16 cellular contexts compared by ENCODE assay signal in genomic region chr14:102236026-102236425, GRCh38.
"Had no signal": no experiment of that assay in that cellular context is flagged by ENCODE, and none has a peak within 500 bp of the region (broad histone marks: within the 10 kb centered on the region; RNA-seq: fewer than 3 reads in every experiment).

No MANE protein-coding gene starts in this region.

- H3K27ac ChIP-seq: ascending aorta, esophagus squamous epithelium, pancreas, psoas muscle, thyroid gland, upper lobe of right lung had no signal

- H3K9me3 ChIP-seq: adrenal gland, ascending aorta, esophagus squamous epithelium, heart right ventricle, pancreas, psoas muscle, right atrium auricular region, thyroid gland, upper lobe of right lung had no signal

- H3K36me3 Mint-ChIP-seq: activated naive CD4-positive, alpha-beta T cell treated with anti-CD3 and anti-CD28 coated beads, Interleukin-2, amount 50 U/mL, for 72 hours; naive thymus-derived CD8-positive, alpha-beta T cell had no signal

- H3K4me1 ChIP-seq: adrenal gland, ascending aorta, pancreas, psoas muscle, upper lobe of right lung had no signal

- H3K27me3 Mint-ChIP-seq: activated CD4-positive, alpha-beta T cell treated with anti-CD3 and anti-CD28 coated beads, Interleukin-2, amount 10 ng/mL, durations not matched to agents 7 days and 5 days had no signal

- H3K36me3 ChIP-seq: ascending aorta, upper lobe of right lung had no signal

- H3K27me3 ChIP-seq: adrenal gland, ascending aorta, esophagus squamous epithelium, heart right ventricle, pancreas, right atrium auricular region, thyroid gland, upper lobe of right lung had no signal

- H3K9me3 Mint-ChIP-seq: activated CD4-positive, alpha-beta T cell treated with anti-CD3 and anti-CD28 coated beads, Interleukin-2, amount 10 ng/mL, durations not matched to agents 7 days and 5 days; activated naive CD4-positive, alpha-beta T cell treated with anti-CD3 and anti-CD28 coated beads, Interleukin-2, amount 50 U/mL, for 72 hours; activated T-helper 1 cell treated with anti-CD3 and anti-CD28 coated beads, Interleukin-12 subunit alpha, Interleukin-12 subunit beta, Interleukin-2, Interleukin-4 antibody, amounts not matched to agents 30 ng/mL and 10 ng/mL and 1 ng/mL, durations not matched to agents 14 hours and 24 hours and 36 hours; naive thymus-derived CD8-positive, alpha-beta T cell had no signal

- H3K4me3 ChIP-seq: adrenal gland, coronary artery, pancreas, right atrium auricular region, thyroid gland, upper lobe of right lung had no signal

- DNase-seq: activated gamma-delta T cell, esophagus squamous epithelium had no signal

- H3K4me3 Mint-ChIP-seq: activated CD4-positive, alpha-beta T cell treated with anti-CD3 and anti-CD28 coated beads, Interleukin-2, amount 10 ng/mL, durations not matched to agents 7 days and 5 days; activated CD8-positive, alpha-beta T cell treated with anti-CD3 and anti-CD28 coated beads, Interleukin-2, amount 10 ng/mL, durations not matched to agents 7 days and 5 days; activated T-helper 1 cell treated with anti-CD3 and anti-CD28 coated beads, Interleukin-12 subunit alpha, Interleukin-12 subunit beta, Interleukin-2, Interleukin-4 antibody, amounts not matched to agents 30 ng/mL and 10 ng/mL and 1 ng/mL, durations not matched to agents 14 hours and 24 hours and 36 hours; naive thymus-derived CD8-positive, alpha-beta T cell had no signal

- H3K27ac Mint-ChIP-seq: activated CD4-positive, alpha-beta T cell treated with anti-CD3 and anti-CD28 coated beads, Interleukin-2, amount 10 ng/mL, durations not matched to agents 7 days and 5 days; activated CD8-positive, alpha-beta T cell treated with anti-CD3 and anti-CD28 coated beads, Interleukin-2, amount 10 ng/mL, durations not matched to agents 7 days and 5 days; activated naive CD4-positive, alpha-beta T cell treated with anti-CD3 and anti-CD28 coated beads, Interleukin-2, amount 50 U/mL, for 72 hours; activated T-helper 1 cell treated with anti-CD3 and anti-CD28 coated beads, Interleukin-12 subunit alpha, Interleukin-12 subunit beta, Interleukin-2, Interleukin-4 antibody, amounts not matched to agents 30 ng/mL and 10 ng/mL and 1 ng/mL, durations not matched to agents 14 hours and 24 hours and 36 hours; naive thymus-derived CD8-positive, alpha-beta T cell had no signal

- H3K4me1 Mint-ChIP-seq: activated CD4-positive, alpha-beta T cell treated with anti-CD3 and anti-CD28 coated beads, Interleukin-2, amount 10 ng/mL, durations not matched to agents 7 days and 5 days; naive thymus-derived CD8-positive, alpha-beta T cell had no signal
